16 cellular contexts compared by ENCODE assay signal in the genomic region with DNA sequence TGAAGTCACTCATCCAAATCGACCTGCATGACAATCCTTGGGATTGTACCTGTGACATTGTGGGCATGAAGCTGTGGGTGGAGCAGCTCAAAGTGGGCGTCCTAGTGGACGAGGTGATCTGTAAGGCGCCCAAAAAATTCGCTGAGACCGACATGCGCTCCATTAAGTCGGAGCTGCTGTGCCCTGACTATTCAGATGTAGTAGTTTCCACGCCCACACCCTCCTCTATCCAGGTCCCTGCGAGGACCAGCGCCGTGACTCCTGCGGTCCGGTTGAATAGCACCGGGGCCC. TPM values are rescaled to one million over a fixed set of nuclear protein-coding genes. Genes with fewer than 3 reads are reported as not detected.
A peak's percentile ranks its signal among the peaks of the same experiment; 100 is the strongest.
DNase-seq lines count a peak whose midpoint lies in the region; ATAC-seq, FAIRE-seq and TF ChIP-seq lines count a peak whose summit lies in the region.
"Had no signal": no experiment of that assay in that cellular context is flagged by ENCODE, and none has a peak within 500 bp of the region (broad histone marks: within the 10 kb centered on the region; RNA-seq: fewer than 3 reads in every experiment).

No MANE protein-coding gene starts in this region.

- peak overlapping the region; percentile 48 to 93 (median 88) for H3K4me3 Mint-ChIP-seq in naive B cell

- no peak overlapping the region for H3K4ac ChIP-seq in H1 (replicated peaks; ENCODE audit: insufficient read length, low read depth, low read length)

- H3K79me2 ChIP-seq in H1 (ENCODE audit: control insufficient read depth in 1 of 2, insufficient read depth in 2 of 2, low read length in 2 of 2) = no peaks in the 10 kb centered on the region

- peaks cover 9 to 16% of the 10 kb centered on the region in 2 donors for H3K36me3 Mint-ChIP-seq in naive B cell
- H3K36me3 Mint-ChIP-seq: activated naive CD8-positive, alpha-beta T cell treated with anti-CD3 and anti-CD28 coated beads for 36 hours had no signal

- peak overlapping the region; percentile 80; the same call in 1 of the 2 replicates for H4K8ac ChIP-seq in H1 (ENCODE audit: extremely low read depth, insufficient read depth, low read length)

- H3K36me3 ChIP-seq in left ventricle myocardium inferior (no peaks in the 10 kb centered on the region), H1 (ENCODE audit: control insufficient read depth in 2 of 4, insufficient read depth in 4 of 4, low read length in 3 of 4) (peaks cover 0 to 7% (median 0%) of the 10 kb centered on the region in 4 experiments; a peak in 1 of 8 replicates), thyroid gland (no peaks in the 10 kb centered on the region)
- H3K36me3 ChIP-seq: WERI-Rb-1 had no signal

- H3K9ac ChIP-seq in H1 (replicated peaks in 1 of 4; ENCODE audit: extremely low read depth in 1 of 4, low read depth in 3 of 4, low read length in 3 of 4) = no peak overlapping the region

- ATAC-seq in naive B cell (ENCODE audit: low read depth in 2 of 2) = no peak
- ATAC-seq in stimulated activated naive CD8-positive, alpha-beta T cell treated with anti-CD3 and anti-CD28 coated beads, Interleukin-15, Interleukin-2, amounts not matched to agents 100 U/mL and 50 U/mL, for 24 hours = no peak

- H3K27ac Mint-ChIP-seq in naive B cell = peak overlapping the region in 2 of 6 donors; percentile 38 to 42
- H3K27ac Mint-ChIP-seq: activated naive CD8-positive, alpha-beta T cell treated with anti-CD3 and anti-CD28 coated beads for 36 hours had no signal

- TF ChIP-seq POLR2A in H1 (IDR thresholded peaks at IDR 0.05; ENCODE audit: control extremely low read depth in 1 of 2, low read depth in 2 of 2, low read length in 2 of 2) (no peak), thyroid gland (IDR thresholded peaks at IDR 0.05) (peak in 1 of 2 donors; percentile 14)

- H3K4me1 Mint-ChIP-seq in naive B cell = peaks cover 18 to 54% (median 44%) of the 10 kb centered on the region in 3 donors

- H3K27me3 ChIP-seq in left ventricle myocardium inferior (ENCODE audit: low read depth) (peaks cover 73% of the 10 kb centered on the region), H1 (replicated peaks in 1 of 4; ENCODE audit: control insufficient read depth in 3 of 4, extremely low read depth in 1 of 4, insufficient read depth in 3 of 4, low read length in 3 of 4) (peaks cover 43 to 63% (median 58%) of the 10 kb centered on the region in 4 experiments), thyroid gland (no peaks in the 10 kb centered on the region)

- peaks cover 39 to 62% (median 49%) of the 10 kb centered on the region in 3 donors for H3K27me3 Mint-ChIP-seq in naive B cell

- no peak overlapping the region for H4K91ac ChIP-seq in H1 (replicated peaks; ENCODE audit: insufficient read length, low read length)

- intact Hi-C loops in left ventricle myocardium inferior (cut with micrococcal nuclease) = no loop called here
- intact Hi-C loops in cardiac septum (cut with DNase I) = no loop called here
- intact Hi-C loops in thyroid gland (cut with DNase I) = no loop called here

- peak overlapping the region; percentile 87 to 99 for H3K4me2 ChIP-seq in H1 (ENCODE audit: insufficient read depth in 1 of 2, low read depth in 2 of 2, low read length in 2 of 2)

- no peak overlapping the region for H2BK20ac ChIP-seq in H1 (ENCODE audit: low read length)

- peak overlapping the region; percentile 2 for H3K18ac ChIP-seq in H1 (ENCODE audit: extremely low read depth, low read length)

- no peak overlapping the region for H4K5ac ChIP-seq in H1 (ENCODE audit: insufficient read length, low read depth, low read length)

- H3K9me3 Mint-ChIP-seq in naive B cell = peaks cover 0 to 10% (median 4%) of the 10 kb centered on the region in 7 donors

- H3K56ac ChIP-seq in H1 (replicated peaks; ENCODE audit: insufficient read length, low read depth, low read length) = no peak overlapping the region

- FAIRE-seq in H1 (lab: Jason Lieb, UNC) = no peak
- FAIRE-seq: colon had no signal

- POLR2A ChIA-PET in H1 (lab: Charles Lee; ENCODE audit: partially characterized antibody) = no interaction called here

- TF ChIP-seq EP300 in H1 (IDR thresholded peaks at IDR 0.05; ENCODE audit: borderline replicate concordance in 1 of 2, low read depth in 2 of 2, low read length in 2 of 2) = no peak

- no peak overlapping the region for H2BK5ac ChIP-seq in H1 (ENCODE audit: low read depth, low read length)

- H4K20me1 ChIP-seq in H1 (replicated peaks in 1 of 2; ENCODE audit: control insufficient read depth in 1 of 2, insufficient read depth in 2 of 2, low read length in 2 of 2) = peaks cover 17 to 24% of the 10 kb centered on the region in 2 experiments

- H3K4me1 ChIP-seq in left ventricle myocardium inferior = peaks cover 37% of the 10 kb centered on the region
- peaks cover 14 to 27% (median 15%) of the 10 kb centered on the region in 4 experiments for H3K4me1 ChIP-seq in H1 (replicated peaks in 1 of 4; ENCODE audit: control insufficient read depth in 3 of 4, insufficient read depth in 4 of 4, low read length in 3 of 4)
- H3K4me1 ChIP-seq in thyroid gland = peaks cover 17 to 36% of the 10 kb centered on the region in 2 donors
- H3K4me1 ChIP-seq: Caco-2 had no signal

- no peak overlapping the region for H3K14ac ChIP-seq in H1 (ENCODE audit: insufficient read length)

- TF ChIP-seq CTCF in left ventricle myocardium inferior (IDR thresholded peaks at IDR 0.05; ENCODE audit: borderline replicate concordance) = no peak
- TF ChIP-seq CTCF in H1 (IDR thresholded peaks at IDR 0.05; ENCODE audit: control extremely low read depth in 1 of 3, insufficient read depth in 1 of 3, low read depth in 1 of 3, low read length in 3 of 3) = no peak
- TF ChIP-seq CTCF in thyroid gland (IDR thresholded peaks at IDR 0.05) = no peak

- H3K4me3 ChIP-seq in left ventricle myocardium inferior (peak overlapping the region; percentile 64), H1 (ENCODE audit: extremely low read depth in 1 of 4, insufficient read depth in 2 of 4, low read depth in 3 of 4, low read length in 4 of 4) (peak overlapping the region; percentile 46 to 64 (median 52); a peak in 7 of 8 replicates), thyroid gland (replicated peaks in 1 of 3) (no peak overlapping the region)
- H3K4me3 ChIP-seq: SK-N-MC had no signal

- no peak overlapping the region for H2BK120ac ChIP-seq in H1 (replicated peaks; ENCODE audit: low read depth, low read length)

- H3K9me3 ChIP-seq in left ventricle myocardium inferior (replicated peaks) (no peaks in the 10 kb centered on the region), H1 (ENCODE audit: insufficient read depth in 2 of 2, low read depth in 1 of 2, low read length in 1 of 2) (no peaks in the 10 kb centered on the region; a peak in 2 of 4 replicates), thyroid gland (no peaks in the 10 kb centered on the region)
- H3K9me3 ChIP-seq: Caco-2, tibial nerve had no signal

- no peaks in the 10 kb centered on the region; the same call in 1 of the 2 replicates for H3K79me1 ChIP-seq in H1 (ENCODE audit: low read depth, low read length)

- CTCF ChIA-PET in H1 (lab: Charles Lee; ENCODE audit: partially characterized antibody) = interaction anchor here (0.8 to 1.2 kb wide), 2 partner anchors 44 to 807 kb away, joined by 3 read pairs; no protein-coding TSS in a partner anchor

- H2AFZ ChIP-seq in H1 (ENCODE audit: low read length) = no peak overlapping the region

- H2BK15ac ChIP-seq in H1 (ENCODE audit: low read length) = no peak overlapping the region

- DNase-seq in left ventricle myocardium inferior (no peak), cardiac septum (ENCODE audit: low spot score) (no peak), H1 (ENCODE audit: low read depth in 1 of 2, low spot score in 2 of 2) (no peak), naive B cell (no peak), thyroid gland (peak in 1 of 2 donors; percentile 29), HT-29 (ENCODE audit: low spot score) (no peak)
- no peak for DNase-seq in stimulated activated naive CD8-positive, alpha-beta T cell treated with anti-CD3 and anti-CD28 coated beads, Interleukin-15, Interleukin-2, amounts not matched to agents 100 U/mL and 50 U/mL, for 24 hours
- DNase-seq in NK-92 treated with Interleukin-12 subunit alpha and Interleukin-12 subunit beta, amount 100 ng/mL, for 24 hours (lab: John Stamatoyannopoulos, UW) = no peak
- DNase-seq: activated naive CD8-positive, alpha-beta T cell treated with anti-CD3 and anti-CD28 coated beads for 36 hours; Caco-2; foreskin fibroblast; kidney glomerular epithelial cell had no signal

- H2AK5ac ChIP-seq in H1 (ENCODE audit: low read depth, low read length) = no peak overlapping the region

- H3K27ac ChIP-seq in left ventricle myocardium inferior (replicated peaks) (no peak overlapping the region), H1 (ENCODE audit: low read depth, low read length) (no peak overlapping the region), thyroid gland (peak overlapping the region; percentile 62 to 87 (median 75))
- H3K27ac ChIP-seq: SK-N-MC, WERI-Rb-1 had no signal

- peaks cover 34% of the 10 kb centered on the region for H3K23me2 ChIP-seq in H1 (ENCODE audit: low read depth, low read length)

- TF ChIP-seq RAD21 in H1 (IDR thresholded peaks at IDR 0.05 in 1 of 2, conservative IDR thresholded peaks at IDR 0.05 in 1 of 2; ENCODE audit: low read depth in 2 of 2, low read length in 2 of 2) = no peak

- peak overlapping the region; percentile 12; the same call in 1 of the 2 replicates for H2BK12ac ChIP-seq in H1 (ENCODE audit: low read depth, low read length)

- H3K23ac ChIP-seq in H1 (ENCODE audit: insufficient read length) = no peak overlapping the region

- 9% methylated on average over 15 of the region's 15 CpGs; no CpG with 5 or more reads in 1 of the 2 experiments for whole genome bisulfite sequencing in H1 (ENCODE audit: extremely low coverage in 1 of 2, insufficient coverage in 1 of 2, insufficient read length in 1 of 2, insufficient replicate concordance in 2 of 2, low coverage in 1 of 2, low lambda C conversion rate in 2 of 2, missing lambda C conversion rate in 1 of 2), 2 experiments
- WGBS in thyroid gland, 2 donors = 54 to 61% methylated on average over 9 to 14 of the region's 15 CpGs

TF ChIP-seq in H1, 55 proteins besides CTCF, POLR2A, EP300 and RAD21 (continues in another document):
- peak; percentile 23 for TF ChIP-seq EZH2 (IDR thresholded peaks at IDR 0.05; ENCODE audit: low read depth, low read length, severe bottlenecking)

RNA-seq across cellular contexts. Expression of a gene that starts 5.8 kb away (rescaled TPM):
- total RNA-seq in left ventricle myocardium inferior (0.03 TPM), cardiac septum (0.05 TPM), thyroid gland (1 to 10 TPM; 1.9 to 7.4 (median 4.0) TPM)
- total RNA-seq in H1 (2021; fragmentation: NEBNext Ultra II Directional; extraction: Animal tissue kit (Norgen Biotek cat#: 25700)) = 0.90 and 1.1 TPM in 2 replicates
- polyA plus RNA-seq in H1 (2011; rRNA removed) (0.27 and 0.42 TPM in 2 replicates), naive B cell (ENCODE audit: low read depth in 6 of 6) (under 1 TPM in 1 of 6 donors, not detected in 5; 0.04 TPM)
- polyA plus RNA-seq in H1 (2011; cell fraction: cytosol; rRNA removed) = 0.37 TPM
- polyA plus RNA-seq in H1 (2011; cell fraction: nucleus; rRNA removed) = 0.73 TPM
- 0.51 to 0.58 TPM (median 0.55 TPM) in 4 replicates for polyA plus RNA-seq in H1 (2012, experiment 1 of 2)
- polyA plus RNA-seq in H1 (2012, experiment 2 of 2) = 0.41 TPM
- 1.4 TPM for polyA plus RNA-seq in H1 (2013, experiment 1 of 2)
- polyA plus RNA-seq in H1 (2013, experiment 2 of 2) = 1.3 TPM
- polyA minus RNA-seq in H1 (2011; rRNA and poly(A)+ RNA removed) = 0.66 TPM in 2 replicates
- 0.59 TPM for polyA minus RNA-seq in H1 (2011; cell fraction: cytosol; rRNA and poly(A)+ RNA removed)
- 2.0 TPM for polyA minus RNA-seq in H1 (2011; cell fraction: nucleus; rRNA and poly(A)+ RNA removed)
- not detected in 2 replicates for total RNA-seq in HT-29 (2014; rRNA removed; shearing (Covaris generic))
- total RNA-seq: activated naive CD8-positive, alpha-beta T cell treated with anti-CD3 and anti-CD28 coated beads for 36 hours; Caco-2 had no signal

Comparison
In these comparisons a context has a peak if more than half of its experiments do, and no peak if none do; other contexts are left out.
1. H3K27ac ChIP-seq: peak in thyroid gland (3 of 3); none in left ventricle myocardium inferior (single experiment) and H1 (single experiment).
2. H3K4me3 ChIP-seq: peak in left ventricle myocardium inferior (single experiment) and H1 (4 of 4); none in thyroid gland (0 of 3).